13 cellular contexts compared by ENCODE assay signal in the genomic region with DNA sequence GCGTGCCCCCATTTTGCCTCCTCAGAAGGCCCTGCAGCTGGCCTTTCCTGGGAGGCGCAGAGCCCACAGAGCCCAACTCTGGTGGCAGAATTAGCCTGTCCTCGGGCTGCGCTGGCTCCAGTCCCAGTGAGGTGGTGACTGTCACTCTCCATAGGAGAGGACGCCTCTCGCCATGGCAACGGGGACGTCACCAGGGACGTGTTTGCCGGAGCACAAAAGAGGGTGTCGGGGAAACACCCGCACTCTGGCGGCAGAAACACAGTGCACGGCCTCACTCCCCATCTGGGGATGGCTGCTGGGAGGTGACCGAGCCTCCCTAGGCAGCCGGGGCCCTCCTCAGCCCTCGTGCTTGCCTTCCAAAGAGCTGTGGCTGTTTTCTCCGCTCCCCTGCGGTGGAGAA. TPM values are rescaled to one million over a fixed set of nuclear protein-coding genes. Genes with fewer than 3 reads are reported as not detected.
DNase-seq lines count a peak whose midpoint lies in the region; ATAC-seq lines count a peak whose summit lies in the region.
"Had no signal": no experiment of that assay in that cellular context is flagged by ENCODE, and none has a peak within 500 bp of the region (broad histone marks: within the 10 kb centered on the region; RNA-seq: fewer than 3 reads in every experiment).

No MANE protein-coding gene starts in this region.

- DNase-seq in H7 (peak; percentile 78), NCI-H2227 treated with DMSO at 0.1 percent for 48 hours (lab: John Stamatoyannopoulos, UW) (peak; percentile 31), cerebellar cortex (ENCODE audit: low spot score) (peak; percentile 57), nucleus accumbens (lab: John Stamatoyannopoulos, UW) (peak in 31 of 56 donors; percentile 3 to 71 (median 22)), T1000 (lab: John Stamatoyannopoulos, UW) (no peak), foreskin melanocyte (no peak)
- DNase-seq in activated CD4-positive, alpha-beta T cell treated with anti-CD3 and anti-CD28 coated beads, Interleukin-2, amount 10 ng/mL, durations not matched to agents 24 days and 14 days = no peak
- DNase-seq: activated naive CD8-positive, alpha-beta T cell treated with anti-CD3 and anti-CD28 coated beads, Interleukin-2, amount 50 U/mL, for 24 hours; dermis blood vessel endothelial cell; MV-4-11; stimulated activated CD4-positive, alpha-beta T cell treated with anti-CD3 and anti-CD28 coated beads, Interleukin-12 subunit alpha, Interleukin-12 subunit beta, amount 100 ng/mL, for 4 hours had no signal

- peaks cover 4% of the 10 kb centered on the region for H3K9me3 Mint-ChIP-seq in activated CD4-positive, alpha-beta T cell treated with anti-CD3 and anti-CD28 coated beads, Interleukin-2, amount 10 ng/mL, durations not matched to agents 24 days and 14 days
- H3K9me3 Mint-ChIP-seq: activated naive CD8-positive, alpha-beta T cell treated with anti-CD3 and anti-CD28 coated beads, Interleukin-2, amount 50 U/mL, for 24 hours had no signal

- no peak for ATAC-seq in GM21390 (IDR thresholded peaks at IDR 0.05; ENCODE audit: unreplicated experiment)
- ATAC-seq: activated naive CD8-positive, alpha-beta T cell treated with anti-CD3 and anti-CD28 coated beads, Interleukin-2, amount 50 U/mL, for 24 hours had no signal

- no peaks in the 10 kb centered on the region for H3K27me3 ChIP-seq in H7 (ENCODE audit: control insufficient read depth, insufficient read depth, low read length)

- H3K27ac Mint-ChIP-seq in activated CD4-positive, alpha-beta T cell treated with anti-CD3 and anti-CD28 coated beads, Interleukin-2, amount 10 ng/mL, durations not matched to agents 24 days and 14 days = no peak overlapping the region
- H3K27ac Mint-ChIP-seq: activated naive CD8-positive, alpha-beta T cell treated with anti-CD3 and anti-CD28 coated beads, Interleukin-2, amount 50 U/mL, for 24 hours had no signal

- no peaks in the 10 kb centered on the region for H3K36me3 ChIP-seq in H7 (replicated peaks; ENCODE audit: control insufficient read depth, insufficient read depth, low read length)

- intact Hi-C loops in activated CD4-positive, alpha-beta T cell treated with anti-CD3 and anti-CD28 coated beads, Interleukin-2, amount 10 ng/mL, durations not matched to agents 24 days and 14 days (cut with micrococcal nuclease) = no loop called here

- H3K4me3 ChIP-seq in H7 (ENCODE audit: insufficient read depth, low read depth, low read length) = no peak overlapping the region

- no peaks in the 10 kb centered on the region for H3K27me3 Mint-ChIP-seq in activated CD4-positive, alpha-beta T cell treated with anti-CD3 and anti-CD28 coated beads, Interleukin-2, amount 10 ng/mL, durations not matched to agents 24 days and 14 days

- no peaks in the 10 kb centered on the region for H3K4me1 Mint-ChIP-seq in activated CD4-positive, alpha-beta T cell treated with anti-CD3 and anti-CD28 coated beads, Interleukin-2, amount 10 ng/mL, durations not matched to agents 24 days and 14 days
- H3K4me1 Mint-ChIP-seq: activated naive CD8-positive, alpha-beta T cell treated with anti-CD3 and anti-CD28 coated beads, Interleukin-2, amount 50 U/mL, for 24 hours; neural crest cell had no signal

- no peaks in the 10 kb centered on the region for H3K36me3 Mint-ChIP-seq in activated CD4-positive, alpha-beta T cell treated with anti-CD3 and anti-CD28 coated beads, Interleukin-2, amount 10 ng/mL, durations not matched to agents 24 days and 14 days (ENCODE audit: low read depth)

- H3K4me3 Mint-ChIP-seq in activated CD4-positive, alpha-beta T cell treated with anti-CD3 and anti-CD28 coated beads, Interleukin-2, amount 10 ng/mL, durations not matched to agents 24 days and 14 days = no peak overlapping the region
- H3K4me3 Mint-ChIP-seq: activated naive CD8-positive, alpha-beta T cell treated with anti-CD3 and anti-CD28 coated beads, Interleukin-2, amount 50 U/mL, for 24 hours; neural crest cell had no signal

RNA-seq across cellular contexts. Expression of gene NCOR2, which starts 50.2 kb away (rescaled TPM):
- total RNA-seq in H7 (2014; rRNA removed; shearing (Covaris generic)) = 25.1 and 27.2 TPM in 2 replicates
- 125 and 128 TPM in 2 replicates for total RNA-seq in activated CD4-positive, alpha-beta T cell treated with anti-CD3 and anti-CD28 coated beads, Interleukin-2, amount 10 ng/mL, durations not matched to agents 24 days and 14 days

Comparison
In these comparisons a context has a peak if more than half of its experiments do, and no peak if none do; other contexts are left out.
1. DNase-seq: peak in H7 (single experiment), NCI-H2227 treated with DMSO at 0.1 percent for 48 hours (single experiment), cerebellar cortex (single experiment) and nucleus accumbens (31 of 56); none in T1000 (single experiment), activated CD4-positive, alpha-beta T cell treated with anti-CD3 and anti-CD28 coated beads, Interleukin-2, amount 10 ng/mL, durations not matched to agents 24 days and 14 days (single experiment) and foreskin melanocyte (single experiment).